1 cellular context compared by ENCODE assay signal in the genomic region with DNA sequence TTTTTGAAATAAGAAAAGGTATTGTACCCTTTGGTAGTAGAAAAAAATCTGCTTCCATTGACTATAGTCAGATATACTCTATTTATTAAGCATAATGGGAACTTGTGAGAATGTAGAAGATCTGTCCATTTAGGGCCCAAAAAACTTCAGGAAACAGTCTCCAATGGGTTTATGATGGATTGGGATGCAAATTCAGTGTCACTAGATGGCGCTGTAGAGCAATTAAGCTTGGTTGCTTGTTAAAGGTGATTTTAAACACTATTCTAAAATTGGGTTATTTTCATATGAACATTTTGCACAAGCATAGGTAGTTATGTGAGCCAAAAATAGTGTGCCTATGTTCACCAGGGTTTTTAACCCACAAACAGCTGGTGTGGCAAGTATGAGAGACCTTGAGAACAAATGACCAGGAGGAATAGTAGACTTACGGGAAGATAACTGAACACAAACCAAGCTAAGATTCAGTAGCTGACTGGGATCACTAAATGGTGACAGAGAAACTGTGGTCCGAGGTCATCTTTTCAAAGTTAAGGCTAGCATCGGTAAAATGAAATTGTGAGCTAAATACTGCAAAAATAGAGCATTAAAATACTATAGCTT.
TF ChIP-seq lines count a peak whose summit lies in the region.

No MANE protein-coding gene starts in this region.

TF ChIP-seq in K562, 482 proteins besides CTCF, POLR2A, EP300 and RAD21 (continued from another document):
- TF ChIP-seq, protein P1, sequence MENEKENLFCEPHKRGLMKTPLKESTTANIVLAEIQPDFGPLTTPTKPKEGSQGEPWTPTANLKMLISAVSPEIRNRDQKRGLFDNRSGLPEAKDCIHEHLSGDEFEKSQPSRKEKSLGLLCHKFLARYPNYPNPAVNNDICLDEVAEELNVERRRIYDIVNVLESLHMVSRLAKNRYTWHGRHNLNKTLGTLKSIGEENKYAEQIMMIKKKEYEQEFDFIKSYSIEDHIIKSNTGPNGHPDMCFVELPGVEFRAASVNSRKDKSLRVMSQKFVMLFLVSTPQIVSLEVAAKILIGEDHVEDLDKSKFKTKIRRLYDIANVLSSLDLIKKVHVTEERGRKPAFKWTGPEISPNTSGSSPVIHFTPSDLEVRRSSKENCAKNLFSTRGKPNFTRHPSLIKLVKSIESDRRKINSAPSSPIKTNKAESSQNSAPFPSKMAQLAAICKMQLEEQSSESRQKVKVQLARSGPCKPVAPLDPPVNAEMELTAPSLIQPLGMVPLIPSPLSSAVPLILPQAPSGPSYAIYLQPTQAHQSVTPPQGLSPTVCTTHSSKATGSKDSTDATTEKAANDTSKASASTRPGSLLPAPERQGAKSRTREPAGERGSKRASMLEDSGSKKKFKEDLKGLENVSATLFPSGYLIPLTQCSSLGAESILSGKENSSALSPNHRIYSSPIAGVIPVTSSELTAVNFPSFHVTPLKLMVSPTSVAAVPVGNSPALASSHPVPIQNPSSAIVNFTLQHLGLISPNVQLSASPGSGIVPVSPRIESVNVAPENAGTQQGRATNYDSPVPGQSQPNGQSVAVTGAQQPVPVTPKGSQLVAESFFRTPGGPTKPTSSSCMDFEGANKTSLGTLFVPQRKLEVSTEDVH (IDR thresholded peaks at IDR 0.05; ENCODE audit: low read depth, partially characterized antibody) = no peak
- TF ChIP-seq ZSCAN32 (CRISPR knock-in tag; IDR thresholded peaks at IDR 0.05) (no peak), ILK (tag; IDR thresholded peaks at IDR 0.05; ENCODE audit: borderline replicate concordance, low read depth) (no peak)
